8 cellular contexts compared by ENCODE assay signal in the genomic region with DNA sequence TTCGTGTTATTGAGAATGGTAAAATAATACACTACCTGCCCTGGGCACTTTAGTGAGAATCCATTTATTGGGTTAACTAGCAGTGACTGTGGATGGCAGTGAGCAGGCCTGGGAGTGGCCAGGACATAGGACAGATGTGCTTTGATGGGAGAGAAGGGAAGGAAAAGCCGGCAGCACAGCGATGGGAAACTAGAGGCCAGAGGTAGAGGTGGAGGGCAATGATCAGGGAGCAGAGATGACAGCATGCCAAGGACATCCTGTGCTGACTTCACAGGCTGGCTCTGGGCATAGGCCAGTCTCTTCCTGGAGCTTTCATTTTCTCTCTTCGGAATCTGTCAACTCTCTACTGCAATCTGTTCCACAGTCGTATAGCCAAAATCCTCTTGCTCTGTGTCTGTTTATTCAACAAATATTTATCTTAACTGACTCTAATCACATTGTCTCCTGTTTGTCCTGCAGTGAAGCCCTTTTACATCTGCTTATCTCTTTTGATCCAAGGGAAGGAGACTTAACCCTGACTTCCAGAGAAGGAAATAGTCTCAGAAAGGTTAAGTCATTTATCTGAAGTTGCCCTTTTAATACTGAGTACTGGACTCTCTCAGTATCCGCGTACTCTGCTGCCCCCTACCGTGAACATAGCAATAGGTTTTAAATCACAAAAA. TPM values are rescaled to one million over a fixed set of nuclear protein-coding genes. Genes with fewer than 3 reads are reported as not detected.
A peak's percentile ranks its signal among the peaks of the same experiment; 100 is the strongest.
DNase-seq lines count a peak whose midpoint lies in the region; ATAC-seq and TF ChIP-seq lines count a peak whose summit lies in the region.

No MANE protein-coding gene starts in this region.

- intact Hi-C loops in ascending aorta (cut with DNase I), result loop anchor here (1.0 to 10.0 kb wide), 4 partner anchors 59 to 363 kb away; no protein-coding TSS in a partner anchor
- intact Hi-C loops in aorta (cut with DNase I), result loop anchor here (2.0 to 10.0 kb wide), 6 partner anchors 57 to 383 kb away; a partner anchor contains a TSS

- H3K4me3 ChIP-seq in ascending aorta (peak overlapping the region in 1 of 2 donors; percentile 42), right atrium auricular region (peak overlapping the region in 1 of 2 donors; percentile 11), aorta (ENCODE audit: low read length in 2 of 2) (peak overlapping the region in 1 of 2 donors; percentile 15)

- peaks cover 0 to 4% of the 10 kb centered on the region in 2 donors for H3K4me1 ChIP-seq in ascending aorta
- peaks cover 0 to 6% of the 10 kb centered on the region in 2 donors for H3K4me1 ChIP-seq in right atrium auricular region
- no peaks in the 10 kb centered on the region for H3K4me1 ChIP-seq in aorta (ENCODE audit: control insufficient read depth in 1 of 2, insufficient read depth in 2 of 2, low read length in 2 of 2)

- H3K27ac ChIP-seq in ascending aorta (peak overlapping the region; percentile 77 to 79), right atrium auricular region (peak overlapping the region; percentile 60 to 65), aorta (ENCODE audit: low read depth in 1 of 2, low read length in 2 of 2) (peak overlapping the region in 1 of 2 donors; percentile 96)

- H3K36me3 ChIP-seq in ascending aorta (peaks cover 0 to 12% of the 10 kb centered on the region in 2 donors), right atrium auricular region (no peaks in the 10 kb centered on the region), aorta (ENCODE audit: control insufficient read depth in 1 of 2, insufficient read depth in 2 of 2, low read length in 1 of 2) (no peaks in the 10 kb centered on the region)

- ATAC-seq in aorta (ENCODE audit: low FRiP score) (peak; percentile 96), GM18517 (IDR thresholded peaks at IDR 0.05; ENCODE audit: unreplicated experiment) (no peak)

- WGBS in aorta, 2 donors, result 15 to 19% methylated on average over 8 of the region's 8 CpGs

- peaks cover 0 to 5% of the 10 kb centered on the region in 2 donors for H3K9me3 ChIP-seq in ascending aorta
- no peaks in the 10 kb centered on the region for H3K9me3 ChIP-seq in right atrium auricular region
- no peaks in the 10 kb centered on the region for H3K9me3 ChIP-seq in aorta (ENCODE audit: control insufficient read depth, low read length)

- peak; percentile 59 for DNase-seq in GM04504 (ENCODE audit: low read depth)
- peak; percentile 60 for DNase-seq in NCI-H1436 treated with DMSO at 0.1 percent for 48 hours (lab: John Stamatoyannopoulos, UW)
- peak; percentile 35 for DNase-seq in T-helper 22 cell (ENCODE audit: low read depth)
- peak in 1 of 2 donors; percentile 89 for DNase-seq in ascending aorta (ENCODE audit: low spot score in 2 of 2)
- DNase-seq in right atrium auricular region (ENCODE audit: low spot score), result peak; percentile 83
- peak; percentile 78 for DNase-seq in renal cortical epithelial cell (ENCODE audit: low read depth)
- peak; percentile 84 to 86 for DNase-seq in aorta

- H3K27me3 ChIP-seq in ascending aorta (no peaks in the 10 kb centered on the region), right atrium auricular region (no peaks in the 10 kb centered on the region), aorta (ENCODE audit: control insufficient read depth in 1 of 2, insufficient read depth in 2 of 2, low read length in 1 of 2) (no peaks in the 10 kb centered on the region)

- TF ChIP-seq CTCF in ascending aorta (IDR thresholded peaks at IDR 0.05) (peak; percentile 60 to 87 (median 79)), right atrium auricular region (IDR thresholded peaks at IDR 0.05) (peak; percentile 75 to 83)

RNA-seq across cellular contexts. Expression of a gene that starts 18.4 kb away (rescaled TPM):
- not detected for total RNA-seq in ascending aorta
- 1 to 10 TPM; 2.2 to 3.8 TPM for total RNA-seq in right atrium auricular region
- total RNA-seq in renal cortical epithelial cell, result 46.4 and 64.1 TPM in 2 replicates
- 1 to 10 TPM in 1 of 2 donors, under 1 TPM in 1; 0.52 to 1.2 TPM for total RNA-seq in aorta
- under 1 TPM; 0.20 to 0.63 TPM for polyA plus RNA-seq in aorta

RNA-seq across cellular contexts. Expression of a gene that starts 36.2 kb away (rescaled TPM):
- 241 TPM for total RNA-seq in ascending aorta
- 10 to 100 TPM; 37.7 to 51.0 TPM for total RNA-seq in right atrium auricular region
- total RNA-seq in renal cortical epithelial cell, result 31.5 and 76.4 TPM in 2 replicates
- 100 to 1,000 TPM in 1 of 2 donors, 10 to 100 TPM in 1; 75.9 to 128 TPM for total RNA-seq in aorta
- 10 to 100 TPM; 45.0 to 80.5 TPM for polyA plus RNA-seq in aorta
